ENCODE assay signal across 11 cellular contexts in genomic region chr3:113242091-113242581, GRCh38. TPM values are rescaled to one million over a fixed set of nuclear protein-coding genes. Genes with fewer than 3 reads are reported as not detected.
DNase-seq lines count a peak whose midpoint lies in the region; ATAC-seq and TF ChIP-seq lines count a peak whose summit lies in the region.
"Had no signal": no experiment of that assay in that cellular context is flagged by ENCODE, and none has a peak within 500 bp of the region (broad histone marks: within the 10 kb centered on the region; RNA-seq: fewer than 3 reads in every experiment).

No MANE protein-coding gene starts in this region.

- TF ChIP-seq POLR2A in esophagus squamous epithelium (IDR thresholded peaks at IDR 0.05): no peak

- H3K4me3 ChIP-seq in esophagus squamous epithelium: no peak overlapping the region

- ATAC-seq in HG03378 (IDR thresholded peaks at IDR 0.05; ENCODE audit: unreplicated experiment): no peak
- ATAC-seq in GM21390 (IDR thresholded peaks at IDR 0.05; ENCODE audit: unreplicated experiment): no peak

- peak; percentile 46 for DNase-seq in ELR (ENCODE audit: low read depth)
- peak; percentile 93 for DNase-seq in NCI-H82 (lab: John Stamatoyannopoulos, UW)
- no peak for DNase-seq in esophagus squamous epithelium (lab: John Stamatoyannopoulos, UW)
- peak; percentile 18 for DNase-seq in renal cortical epithelial cell (ENCODE audit: low read depth)
- no peak for DNase-seq in germinal center (ENCODE audit: low spot score)
- DNase-seq in NK-92 (lab: John Stamatoyannopoulos, UW; ENCODE audit: unreplicated experiment): no peak
- DNase-seq: aorta, NCI-H510A had no signal

- WGBS in esophagus squamous epithelium, 2 donors: 34 to 36% methylated on average over 6 to 7 of the region's 7 CpGs

- TF ChIP-seq CTCF in esophagus squamous epithelium (IDR thresholded peaks at IDR 0.05): no peak

- H3K27me3 ChIP-seq in esophagus squamous epithelium: no peaks in the 10 kb centered on the region

- intact Hi-C loops in esophagus squamous epithelium (cut with DNase I): no loop called here

- H3K27ac ChIP-seq in esophagus squamous epithelium: peak overlapping the region; percentile 19 to 71 (median 58)
- H3K27ac ChIP-seq: VCaP had no signal

- H3K36me3 ChIP-seq in esophagus squamous epithelium: peaks cover 0 to 9% (median 0%) of the 10 kb centered on the region in 3 donors

- H3K9me3 ChIP-seq in esophagus squamous epithelium: no peaks in the 10 kb centered on the region

- H3K4me1 ChIP-seq in esophagus squamous epithelium: peaks cover 9 to 73% (median 17%) of the 10 kb centered on the region in 3 donors

RNA-seq across cellular contexts. Expression of gene BOC, which starts 30.8 kb away (rescaled TPM):
- total RNA-seq in esophagus squamous epithelium: 10 to 100 TPM; 13.7 to 75.7 (median 24.1) TPM
- total RNA-seq in renal cortical epithelial cell: 0.52 and 3.0 TPM in 2 replicates

Comparison
In these comparisons a context has a peak if more than half of its experiments do, and no peak if none do; other contexts are left out.
1. DNase-seq: peak in ELR (single experiment), NCI-H82 (single experiment) and renal cortical epithelial cell (single experiment); none in esophagus squamous epithelium (single experiment), germinal center (single experiment) and NK-92 (single experiment).